Comparison of ENCODE assay signal across 1 cellular context in genomic region chr2:113305764-113306163, GRCh38.
A peak's percentile ranks its signal among the peaks of the same experiment; 100 is the strongest.
TF ChIP-seq lines count a peak whose summit lies in the region.

No MANE protein-coding gene starts in this region.

TF ChIP-seq in H1, 55 proteins besides CTCF, POLR2A, EP300 and RAD21:
- TF ChIP-seq, protein P1, sequence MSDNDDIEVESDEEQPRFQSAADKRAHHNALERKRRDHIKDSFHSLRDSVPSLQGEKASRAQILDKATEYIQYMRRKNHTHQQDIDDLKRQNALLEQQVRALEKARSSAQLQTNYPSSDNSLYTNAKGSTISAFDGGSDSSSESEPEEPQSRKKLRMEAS (IDR thresholded peaks at IDR 0.05) = peak; percentile 36
- TF ChIP-seq, protein P2, sequence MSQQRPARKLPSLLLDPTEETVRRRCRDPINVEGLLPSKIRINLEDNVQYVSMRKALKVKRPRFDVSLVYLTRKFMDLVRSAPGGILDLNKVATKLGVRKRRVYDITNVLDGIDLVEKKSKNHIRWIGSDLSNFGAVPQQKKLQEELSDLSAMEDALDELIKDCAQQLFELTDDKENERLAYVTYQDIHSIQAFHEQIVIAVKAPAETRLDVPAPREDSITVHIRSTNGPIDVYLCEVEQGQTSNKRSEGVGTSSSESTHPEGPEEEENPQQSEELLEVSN (IDR thresholded peaks at IDR 0.05) = 0 out of 2 replicates have a peak, but pooled peaks have one; percentile 5
